ENCODE assay signal across 7 cellular contexts in the genomic region with DNA sequence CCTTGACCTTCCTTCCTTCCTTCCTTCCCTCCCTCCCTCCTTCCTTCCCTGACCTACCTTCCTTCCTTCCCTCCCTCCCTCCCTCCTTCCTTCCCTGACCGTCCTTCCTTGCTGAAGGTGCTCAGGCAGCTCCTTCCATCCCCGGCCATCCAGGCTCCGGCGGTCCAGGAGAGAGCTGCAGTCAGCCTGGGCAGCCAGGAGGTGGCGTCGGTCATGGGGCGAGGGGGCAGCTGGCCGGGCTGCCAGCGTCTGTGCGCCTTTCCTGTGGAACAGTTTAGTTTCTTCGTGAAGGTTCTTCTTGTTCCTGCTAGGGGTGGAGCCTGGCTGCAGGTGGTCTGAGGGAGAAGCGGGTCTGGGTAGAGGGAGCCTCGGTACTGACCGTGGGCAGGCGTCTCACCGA. TPM values are rescaled to one million over a fixed set of nuclear protein-coding genes. Genes with fewer than 3 reads are reported as not detected.
DNase-seq lines count a peak whose midpoint lies in the region; ATAC-seq, FAIRE-seq and TF ChIP-seq lines count a peak whose summit lies in the region.

No MANE protein-coding gene starts in this region.

- intact Hi-C loops in mucosa of descending colon (cut with DNase I, micrococcal nuclease) = no loop called here

- peak; percentile 88 for ATAC-seq in mucosa of descending colon

- H3K4me3 ChIP-seq in astrocyte of the spinal cord (ENCODE audit: low read depth, low read length) = no peak overlapping the region
- H3K4me3 ChIP-seq in mucosa of descending colon = no peak overlapping the region

- TF ChIP-seq CTCF in astrocyte of the spinal cord (IDR thresholded peaks at IDR 0.05; ENCODE audit: low read depth, low read length) (peak; percentile 35), mucosa of descending colon (IDR thresholded peaks at IDR 0.05) (peak; percentile 52)

- H3K36me3 ChIP-seq in mucosa of descending colon (ENCODE audit: low read depth) = no peaks in the 10 kb centered on the region

- no peaks in the 10 kb centered on the region for H3K4me1 ChIP-seq in mucosa of descending colon (ENCODE audit: low read depth)

- FAIRE-seq in RCC 7860 (lab: Jason Lieb, UNC) = no peak

- DNase-seq in DMS53 treated with DMSO at 0.1 percent for 48 hours (lab: John Stamatoyannopoulos, UW; ENCODE audit: unreplicated experiment) (peak; percentile 40), HuH-7 (ENCODE audit: low spot score) (peak; percentile 87), astrocyte of the spinal cord (ENCODE audit: low read depth, low spot score) (no peak), mucosa of descending colon (peak in 2 of 3 donors; percentile 64 to 82), T1000 (lab: John Stamatoyannopoulos, UW) (no peak), RCC 7860 (ENCODE audit: low spot score) (no peak), epidermal melanocyte (ENCODE audit: insufficient read length, low spot score) (no peak)

- H3K9me3 ChIP-seq in mucosa of descending colon = no peaks in the 10 kb centered on the region

- in situ Hi-C loops in astrocyte of the spinal cord (cut with HindIII; ENCODE audit: low sequenced_read_pairs) = no loop called here

RNA-seq across cellular contexts. Expression of a gene that starts 15.7 kb away (rescaled TPM):
- 100 to 1,000 TPM in 1 of 3 donors, 10 to 100 TPM in 2; 47.1 to 132 (median 76.8) TPM for total RNA-seq in mucosa of descending colon

RNA-seq across cellular contexts. Expression of a gene that starts 41.7 kb away (rescaled TPM):
- 1 to 10 TPM in 2 of 3 donors, under 1 TPM in 1; 0.16 to 10.0 (median 3.9) TPM for total RNA-seq in mucosa of descending colon

RNA-seq across cellular contexts. Expression of a gene that starts 50.7 kb away (rescaled TPM):
- total RNA-seq in mucosa of descending colon = 10 to 100 TPM in 1 of 3 donors, 1 to 10 TPM in 1, not detected in 1; 9.7 to 18.9 TPM

RNA-seq across cellular contexts. Expression of a gene that starts 54.4 kb away (rescaled TPM):
- total RNA-seq in mucosa of descending colon = 10 to 100 TPM; 34.0 to 55.5 (median 40.4) TPM

Comparison
In these comparisons a context has a peak if more than half of its experiments do, and no peak if none do; other contexts are left out.
1. DNase-seq: peak in DMS53 treated with DMSO at 0.1 percent for 48 hours (single experiment), HuH-7 (single experiment) and mucosa of descending colon (2 of 3); none in astrocyte of the spinal cord (single experiment), T1000 (single experiment), RCC 7860 (single experiment) and epidermal melanocyte (single experiment).